15 cellular contexts compared by ENCODE assay signal in the genomic region with DNA sequence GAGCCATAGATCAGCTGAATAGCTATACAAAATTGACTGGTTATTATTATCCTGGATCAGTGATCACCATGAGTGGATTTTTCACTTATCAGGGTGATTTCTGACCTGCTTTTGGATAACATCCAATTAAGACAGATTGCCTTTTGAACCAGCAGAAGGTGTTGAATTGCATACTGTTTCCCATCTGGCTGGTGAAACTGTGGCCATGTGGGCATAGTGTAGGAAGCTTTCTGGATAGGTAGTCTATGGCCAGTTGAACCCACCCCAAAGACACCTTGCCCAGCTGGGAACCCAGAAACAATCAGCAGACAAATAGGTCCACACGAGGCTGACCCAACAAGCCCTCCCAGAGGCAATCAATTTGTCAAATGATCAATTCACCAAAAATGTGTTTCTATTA.
"Had no signal": no experiment of that assay in that cellular context is flagged by ENCODE, and none has a peak within 500 bp of the region (broad histone marks: within the 10 kb centered on the region; RNA-seq: fewer than 3 reads in every experiment).

No MANE protein-coding gene starts in this region.

- DNase-seq: activated CD4-positive, alpha-beta T cell treated with anti-CD3 and anti-CD28 coated beads, Interleukin-2, amount 10 ng/mL, durations not matched to agents 7 days and 5 days; activated CD8-positive, alpha-beta memory T cell treated with anti-CD3 and anti-CD28 coated beads, Interleukin-2, amount 50 U/mL, for 48 hours; activated gamma-delta T cell treated with Interleukin-2 at 50 U/mL for 16 hours; activated naive CD8-positive, alpha-beta T cell treated with anti-CD3 and anti-CD28 coated beads for 36 hours; activated T-cell treated with anti-CD3 and anti-CD28 coated beads, Interleukin-2, amount 50 U/mL, for 72 hours; amygdala; body of pancreas; central memory CD4-positive, alpha-beta T cell; effector CD8-positive, alpha-beta T cell; foreskin melanocyte; head of caudate nucleus; left colon; midbrain; sigmoid colon; stimulated activated CD4-positive, alpha-beta T cell treated with anti-CD3 and anti-CD28 coated beads, Interleukin-2, amount 100 ng/mL, for 24 hours had no signal

- ATAC-seq: activated T-cell treated with anti-CD3 and anti-CD28 coated beads, Interleukin-2, amount 50 U/mL, for 72 hours; body of pancreas had no signal
